ENCODE assay signal across 18 cellular contexts in genomic region chr14:24068711-24069410, GRCh38. TPM values are rescaled to one million over a fixed set of nuclear protein-coding genes. Genes with fewer than 3 reads are reported as not detected.
A peak's percentile ranks its signal among the peaks of the same experiment; 100 is the strongest.
DNase-seq lines count a peak whose midpoint lies in the region; ATAC-seq and TF ChIP-seq lines count a peak whose summit lies in the region.
"Had no signal": no experiment of that assay in that cellular context is flagged by ENCODE, and none has a peak within 500 bp of the region (broad histone marks: within the 10 kb centered on the region; RNA-seq: fewer than 3 reads in every experiment).

No MANE protein-coding gene starts in this region.

- H3K27ac ChIP-seq in layer of hippocampus (ENCODE audit: low read depth, low read length): peak overlapping the region; percentile 12
- no peak overlapping the region for H3K27ac ChIP-seq in ascending aorta
- H3K27ac ChIP-seq: 22Rv1 had no signal

- H3K4me1 ChIP-seq in ascending aorta: peaks cover 3 to 15% of the 10 kb centered on the region in 2 donors

- no peak overlapping the region for H3K4me3 ChIP-seq in ascending aorta
- H3K4me3 ChIP-seq: GM12878 had no signal

- no peaks in the 10 kb centered on the region for H3K36me3 ChIP-seq in ascending aorta

- DNase-seq in activated CD8-positive, alpha-beta memory T cell treated with anti-CD3 and anti-CD28 coated beads, Interleukin-2, amount 50 U/mL, for 4 hours: peak; percentile 5
- DNase-seq in activated CD8-positive, alpha-beta memory T cell treated with anti-CD3 and anti-CD28 coated beads for 24 hours: no peak
- DNase-seq in posterior vena cava (ENCODE audit: low spot score) (peak; percentile 69), KBM-7 (no peak), ascending aorta (ENCODE audit: low spot score in 2 of 2) (no peak)
- DNase-seq: Caco-2; CD8-positive, alpha-beta memory T cell; DMS 273 treated with DMSO at 0.1 percent for 48 hours; DMS79; HCEC 1CT; HFFc6 had no signal

- no peak for TF ChIP-seq CTCF in ascending aorta (IDR thresholded peaks at IDR 0.05)

- intact Hi-C loops in posterior vena cava (cut with DNase I) (no loop called here), ascending aorta (cut with DNase I) (no loop called here)

- H3K27me3 ChIP-seq in layer of hippocampus (ENCODE audit: control insufficient read depth, insufficient read depth, low read length) (no peaks in the 10 kb centered on the region), ascending aorta (no peaks in the 10 kb centered on the region)

- no peak for ATAC-seq in HG02885 (IDR thresholded peaks at IDR 0.05; ENCODE audit: poor library complexity, unreplicated experiment)
- ATAC-seq: GM12878 had no signal

- in situ Hi-C loops in KBM-7 (cut with MboI; ENCODE audit: low pct_unique_long_range_greater_than_20kb, low sequenced_read_pairs): no loop called here

- H3K9me3 ChIP-seq in ascending aorta: no peaks in the 10 kb centered on the region
- H3K9me3 ChIP-seq: Caco-2 had no signal

RNA-seq across cellular contexts. Expression of gene CPNE6, which starts 2.5 kb away (rescaled TPM):
- 1 to 10 TPM in 1 of 2 donors, under 1 TPM in 1; 0.32 to 1.3 TPM for total RNA-seq in posterior vena cava
- not detected for total RNA-seq in ascending aorta
- total RNA-seq: A673; Caco-2; CD8-positive, alpha-beta memory T cell; G401; H4; HFFc6 had no signal

RNA-seq across cellular contexts. Expression of gene CARMIL3, which starts 17.1 kb away (rescaled TPM):
- total RNA-seq in posterior vena cava: under 1 TPM; 0.14 to 0.23 TPM
- total RNA-seq in ascending aorta: not detected
- total RNA-seq: HFFc6 had no signal

RNA-seq across cellular contexts. Expression of gene PCK2, which starts 25.2 kb away (rescaled TPM):
- 10 to 100 TPM; 18.8 to 27.4 TPM for total RNA-seq in posterior vena cava
- 26.1 TPM for total RNA-seq in ascending aorta

RNA-seq across cellular contexts. Expression of gene DCAF11, which starts 45.7 kb away (rescaled TPM):
- total RNA-seq in posterior vena cava: 10 to 100 TPM; 32.2 to 37.1 TPM
- 52.3 TPM for total RNA-seq in ascending aorta

RNA-seq across cellular contexts. Expression of gene NRL, which starts 45.9 kb away (rescaled TPM):
- total RNA-seq in posterior vena cava: 1 to 10 TPM; 1.1 to 1.4 TPM
- total RNA-seq in ascending aorta: not detected

Comparison
In these comparisons a context has a peak if more than half of its experiments do, and no peak if none do; other contexts are left out.
1. DNase-seq: peak in activated CD8-positive, alpha-beta memory T cell treated with anti-CD3 and anti-CD28 coated beads, Interleukin-2, amount 50 U/mL, for 4 hours (single experiment) and posterior vena cava (single experiment); none in activated CD8-positive, alpha-beta memory T cell treated with anti-CD3 and anti-CD28 coated beads for 24 hours (single experiment), KBM-7 (single experiment) and ascending aorta (0 of 2).